ENCODE assay signal across 10 cellular contexts in genomic region chr11:95228081-95228859, GRCh38. TPM values are rescaled to one million over a fixed set of nuclear protein-coding genes. Genes with fewer than 3 reads are reported as not detected.
DNase-seq lines count a peak whose midpoint lies in the region; ATAC-seq, FAIRE-seq and TF ChIP-seq lines count a peak whose summit lies in the region.
"Had no signal": no experiment of that assay in that cellular context is flagged by ENCODE, and none has a peak within 500 bp of the region (broad histone marks: within the 10 kb centered on the region; RNA-seq: fewer than 3 reads in every experiment).

No MANE protein-coding gene starts in this region.

- intact Hi-C loops in CD8-positive, alpha-beta T cell (cut with DNase I, micrococcal nuclease): loop anchor here (5.0 to 10.0 kb wide), 3 partner anchors 36 to 733 kb away; partner anchors contain the start of genes ANKRD49 (in 1 of the 2), CWC15 (in 1 of the 2), KDM4D (in 1 of the 2) and MRE11 (in 1 of the 2)
- intact Hi-C loops in dendritic cell treated with granulocyte-macrophage colony-stimulating factor and Interleukin-4, amounts not matched to agents 40 ng/mL and 50 ng/mL, for 4 days (cut with micrococcal nuclease): loop anchor here (5.0 kb wide), 2 partner anchors 34 to 474 kb away; no protein-coding TSS in a partner anchor
- intact Hi-C loops in head of caudate nucleus (cut with DNase I): no loop called here

- no peak overlapping the region for H3K27ac Mint-ChIP-seq in CD8-positive, alpha-beta T cell
- H3K27ac Mint-ChIP-seq in dendritic cell treated with granulocyte-macrophage colony-stimulating factor and Interleukin-4, amounts not matched to agents 40 ng/mL and 50 ng/mL, for 4 days: no peak overlapping the region
- H3K27ac Mint-ChIP-seq in nephron: peak overlapping the region; percentile 69 to 100 (median 95)

- peaks cover 28% of the 10 kb centered on the region for H3K4me1 ChIP-seq in CD8-positive, alpha-beta T cell (ENCODE audit: insufficient read depth, low read length)

- H3K36me3 Mint-ChIP-seq in CD8-positive, alpha-beta T cell: peaks cover 5% of the 10 kb centered on the region
- peaks cover 8% of the 10 kb centered on the region for H3K36me3 Mint-ChIP-seq in dendritic cell treated with granulocyte-macrophage colony-stimulating factor and Interleukin-4, amounts not matched to agents 40 ng/mL and 50 ng/mL, for 4 days (ENCODE audit: low read depth)
- peaks cover 29% of the 10 kb centered on the region for H3K36me3 Mint-ChIP-seq in nephron (ENCODE audit: low read depth)

- peaks cover 58% of the 10 kb centered on the region for H3K4me1 Mint-ChIP-seq in CD8-positive, alpha-beta T cell (ENCODE audit: low read depth)
- H3K4me1 Mint-ChIP-seq in dendritic cell treated with granulocyte-macrophage colony-stimulating factor and Interleukin-4, amounts not matched to agents 40 ng/mL and 50 ng/mL, for 4 days (ENCODE audit: low read depth): peaks cover 2% of the 10 kb centered on the region
- H3K4me1 Mint-ChIP-seq in nephron: peaks cover 17% of the 10 kb centered on the region

- H3K4me3 Mint-ChIP-seq in CD8-positive, alpha-beta T cell: peak overlapping the region; percentile 30
- peak overlapping the region; percentile 2 for H3K4me3 Mint-ChIP-seq in dendritic cell treated with granulocyte-macrophage colony-stimulating factor and Interleukin-4, amounts not matched to agents 40 ng/mL and 50 ng/mL, for 4 days
- H3K4me3 Mint-ChIP-seq in nephron: peak overlapping the region in 2 of 3 experiments; percentile 98 to 99

- no peaks in the 10 kb centered on the region for H3K27me3 Mint-ChIP-seq in CD8-positive, alpha-beta T cell (ENCODE audit: low read depth)
- no peaks in the 10 kb centered on the region for H3K27me3 Mint-ChIP-seq in dendritic cell treated with granulocyte-macrophage colony-stimulating factor and Interleukin-4, amounts not matched to agents 40 ng/mL and 50 ng/mL, for 4 days
- H3K27me3 Mint-ChIP-seq in nephron (ENCODE audit: low read depth): no peaks in the 10 kb centered on the region

- no peak for TF ChIP-seq POLR2A in H54 (IDR thresholded peaks at IDR 0.05; ENCODE audit: low read depth, low read length)

- no peaks in the 10 kb centered on the region for H3K27me3 ChIP-seq in CD8-positive, alpha-beta T cell (ENCODE audit: insufficient read depth, low read length)

- H3K9me3 Mint-ChIP-seq in CD8-positive, alpha-beta T cell: no peaks in the 10 kb centered on the region
- H3K9me3 Mint-ChIP-seq in dendritic cell treated with granulocyte-macrophage colony-stimulating factor and Interleukin-4, amounts not matched to agents 40 ng/mL and 50 ng/mL, for 4 days: no peaks in the 10 kb centered on the region
- H3K9me3 Mint-ChIP-seq in nephron: peaks cover 9% of the 10 kb centered on the region

- no peaks in the 10 kb centered on the region for H3K36me3 ChIP-seq in CD8-positive, alpha-beta T cell (ENCODE audit: insufficient read depth, low read length)

- no peak for ATAC-seq in CD8-positive, alpha-beta T cell
- ATAC-seq in GM21515 (IDR thresholded peaks at IDR 0.05; ENCODE audit: unreplicated experiment) (no peak), GM18517 (IDR thresholded peaks at IDR 0.05; ENCODE audit: unreplicated experiment) (no peak)
- ATAC-seq: left colon had no signal

- no peak for DNase-seq in CD8-positive, alpha-beta T cell
- peak; percentile 28 for DNase-seq in NCI-H69 (lab: John Stamatoyannopoulos, UW)
- DNase-seq in head of caudate nucleus: no peak
- no peak for DNase-seq in H54 (ENCODE audit: insufficient read length, low spot score)
- DNase-seq: left colon; stimulated activated CD4-positive, alpha-beta T cell treated with anti-CD3 and anti-CD28 coated beads, Interleukin-2, amount 100 ng/mL, for 24 hours had no signal

- H3K27ac ChIP-seq in CD8-positive, alpha-beta T cell (ENCODE audit: low read depth, low read length): no peak overlapping the region

- TF ChIP-seq CTCF in CD8-positive, alpha-beta T cell (IDR thresholded peaks at IDR 0.05): no peak
- no peak for TF ChIP-seq CTCF in nephron (IDR thresholded peaks at IDR 0.05; ENCODE audit: unreplicated experiment in 3 of 3)

- peak overlapping the region; percentile 8 for H3K4me3 ChIP-seq in CD8-positive, alpha-beta T cell (ENCODE audit: low read depth, low read length)

- FAIRE-seq in H54 (lab: Jason Lieb, UNC): no peak

- POLR2A ChIA-PET in CD8-positive, alpha-beta T cell (lab: Charles Lee): interaction anchor here (0.7 kb wide), 1 partner anchor 143 kb away, joined by 3 read pairs; no protein-coding TSS in a partner anchor

- CTCF ChIA-PET in CD8-positive, alpha-beta T cell (lab: Charles Lee): interaction anchor here (1.3 to 1.5 kb wide), 2 partner anchors 71 to 480 kb away, joined by 3 to 4 read pairs; no protein-coding TSS in a partner anchor

- H3K9me3 ChIP-seq in CD8-positive, alpha-beta T cell (ENCODE audit: low read length): no peaks in the 10 kb centered on the region

RNA-seq across cellular contexts. Expression of gene SESN3, which starts 2.7 kb away (rescaled TPM):
- 10 to 100 TPM; 30.9 to 31.5 TPM for total RNA-seq in CD8-positive, alpha-beta T cell

Comparison
In these comparisons a context has a peak if more than half of its experiments do, and no peak if none do; other contexts are left out.
1. H3K27ac Mint-ChIP-seq: peak in nephron (3 of 3); none in CD8-positive, alpha-beta T cell (single experiment) and dendritic cell treated with granulocyte-macrophage colony-stimulating factor and Interleukin-4, amounts not matched to agents 40 ng/mL and 50 ng/mL, for 4 days (single experiment).
2. H3K4me3 Mint-ChIP-seq: peak in every context shown above with its lines; median percentile 98 in nephron; 30 in CD8-positive, alpha-beta T cell; 2 in dendritic cell treated with granulocyte-macrophage colony-stimulating factor and Interleukin-4, amounts not matched to agents 40 ng/mL and 50 ng/mL, for 4 days.